ENCODE assay signal across 18 cellular contexts in the genomic region with DNA sequence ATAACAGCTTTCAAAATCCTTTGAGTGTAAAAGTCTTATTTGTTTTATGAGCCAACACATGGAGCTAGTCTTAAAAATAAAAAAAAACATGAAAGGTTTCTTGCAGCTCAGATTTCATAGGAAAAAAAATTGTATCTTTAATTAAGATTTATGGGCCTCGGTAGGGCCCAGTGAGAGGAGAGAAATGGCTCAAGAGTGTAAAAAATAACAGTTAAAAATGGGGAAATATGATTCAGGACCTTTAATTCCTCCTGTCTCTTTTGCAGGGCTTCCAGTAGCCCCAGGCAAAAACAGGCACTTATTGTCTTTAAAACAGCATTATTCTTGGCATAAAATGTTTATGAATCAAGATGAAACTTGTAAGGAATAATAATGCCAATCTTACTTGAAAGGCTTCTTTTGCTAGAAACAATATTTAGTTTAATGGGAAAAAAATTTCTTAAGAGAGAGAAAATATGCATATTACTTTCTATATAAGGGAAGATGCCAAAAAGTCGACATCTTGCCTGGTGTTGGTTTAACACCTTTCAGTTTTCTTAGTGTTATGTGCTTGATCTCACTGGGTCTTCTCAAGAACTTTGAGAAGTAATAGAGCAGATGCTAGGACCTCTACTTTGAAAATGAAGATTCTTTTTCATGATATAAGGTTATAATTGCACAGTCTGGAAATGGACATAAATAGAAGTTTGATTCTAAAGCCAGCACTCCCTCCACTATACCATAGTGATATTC.
DNase-seq lines count a peak whose midpoint lies in the region; ATAC-seq and TF ChIP-seq lines count a peak whose summit lies in the region.
"Had no signal": no experiment of that assay in that cellular context is flagged by ENCODE, and none has a peak within 500 bp of the region (broad histone marks: within the 10 kb centered on the region; RNA-seq: fewer than 3 reads in every experiment).

No MANE protein-coding gene starts in this region.

- peaks cover 11% of the 10 kb centered on the region for H3K4me1 Mint-ChIP-seq in mesothelial cell of epicardium
- no peaks in the 10 kb centered on the region for H3K4me1 Mint-ChIP-seq in activated T-helper 17 cell treated with anti-CD3 and anti-CD28 coated beads, Interleukin-2, amount 50 U/mL, for 72 hours
- H3K4me1 Mint-ChIP-seq: T-cell had no signal

- no peak for ATAC-seq in activated T-helper 17 cell treated with anti-CD3 and anti-CD28 coated beads, Interleukin-2, amount 50 U/mL, for 72 hours (replicated peaks)
- ATAC-seq: T-cell had no signal

- TF ChIP-seq CTCF in mesothelial cell of epicardium (IDR thresholded peaks at IDR 0.05; ENCODE audit: unreplicated experiment), result no peak

- no peaks in the 10 kb centered on the region for H3K27me3 Mint-ChIP-seq in mesothelial cell of epicardium (ENCODE audit: low read depth)
- H3K27me3 Mint-ChIP-seq in activated T-helper 17 cell treated with anti-CD3 and anti-CD28 coated beads, Interleukin-2, amount 50 U/mL, for 72 hours, result peaks cover 24% of the 10 kb centered on the region

- peak; percentile 27 for DNase-seq in EH (ENCODE audit: low read depth)
- peak; percentile 54 for DNase-seq in MG63
- DNase-seq in SK-N-MC (ENCODE audit: low read depth, low spot score), result no peak
- no peak for DNase-seq in mesothelial cell of epicardium (ENCODE audit: low spot score in 2 of 2, unreplicated experiment in 2 of 2)
- DNase-seq in dedifferentiated amniotic fluid mesenchymal stem cell (ENCODE audit: extremely low spot score), result no peak
- DNase-seq in GM19240 (ENCODE audit: insufficient read length, low spot score), result no peak
- no peak for DNase-seq in DMS53 treated with DMSO at 0.1 percent for 48 hours (lab: John Stamatoyannopoulos, UW; ENCODE audit: unreplicated experiment)
- DNase-seq: BE2C; GDM1; H9; Kasumi-1; NCI-H1092; NCI-H1436; NCI-H1930; NCI-H748 treated with DMSO at 0.1 percent for 48 hours; NK-92 treated with Interleukin-12 subunit alpha and Interleukin-12 subunit beta, amount 100 ng/mL, for 24 hours; T-cell had no signal

- no peaks in the 10 kb centered on the region for H3K27me3 ChIP-seq in MG63
- H3K27me3 ChIP-seq: BE2C had no signal

- H3K4me3 ChIP-seq in MG63 (no peak overlapping the region), SK-N-MC (no peak overlapping the region)

- peak overlapping the region; percentile 26 for H3K27ac Mint-ChIP-seq in mesothelial cell of epicardium
- no peak overlapping the region for H3K27ac Mint-ChIP-seq in activated T-helper 17 cell treated with anti-CD3 and anti-CD28 coated beads, Interleukin-2, amount 50 U/mL, for 72 hours
- H3K27ac Mint-ChIP-seq: H9, T-cell had no signal

- no peaks in the 10 kb centered on the region for H3K36me3 Mint-ChIP-seq in mesothelial cell of epicardium
- H3K36me3 Mint-ChIP-seq in activated T-helper 17 cell treated with anti-CD3 and anti-CD28 coated beads, Interleukin-2, amount 50 U/mL, for 72 hours (ENCODE audit: low read depth), result no peaks in the 10 kb centered on the region
- H3K36me3 Mint-ChIP-seq: T-cell had no signal

- H3K4me3 Mint-ChIP-seq in mesothelial cell of epicardium, result no peak overlapping the region
- no peak overlapping the region for H3K4me3 Mint-ChIP-seq in activated T-helper 17 cell treated with anti-CD3 and anti-CD28 coated beads, Interleukin-2, amount 50 U/mL, for 72 hours
- H3K4me3 Mint-ChIP-seq: H9, T-cell had no signal

- peak overlapping the region; percentile 42; the same call in 1 of the 2 replicates for H3K27ac ChIP-seq in SK-N-MC

- peaks cover 8% of the 10 kb centered on the region for H3K9me3 Mint-ChIP-seq in mesothelial cell of epicardium
- no peaks in the 10 kb centered on the region for H3K9me3 Mint-ChIP-seq in activated T-helper 17 cell treated with anti-CD3 and anti-CD28 coated beads, Interleukin-2, amount 50 U/mL, for 72 hours
- H3K9me3 Mint-ChIP-seq: H9 had no signal

- no peaks in the 10 kb centered on the region for H3K36me3 ChIP-seq in MG63
- no peaks in the 10 kb centered on the region for H3K36me3 ChIP-seq in SK-N-MC (ENCODE audit: insufficient read depth, low read length)
- H3K36me3 ChIP-seq: BE2C had no signal

- H3K9me3 ChIP-seq in MG63 (no peaks in the 10 kb centered on the region), SK-N-MC (ENCODE audit: low read depth, low read length) (no peaks in the 10 kb centered on the region)
- H3K9me3 ChIP-seq: BE2C had no signal

- H3K9ac ChIP-seq in SK-N-MC (ENCODE audit: insufficient read length), result no peak overlapping the region

Comparison
In these comparisons a context has a peak if more than half of its experiments do, and no peak if none do; other contexts are left out.
1. DNase-seq: peak in EH (single experiment) and MG63 (single experiment); none in SK-N-MC (single experiment), mesothelial cell of epicardium (0 of 2), dedifferentiated amniotic fluid mesenchymal stem cell (single experiment), GM19240 (single experiment) and DMS53 treated with DMSO at 0.1 percent for 48 hours (single experiment).